Comparison of ENCODE assay signal across 8 cellular contexts in genomic region chr10:87342704-87343258, GRCh38. TPM values are rescaled to one million over a fixed set of nuclear protein-coding genes. Genes with fewer than 3 reads are reported as not detected.
DNase-seq lines count a peak whose midpoint lies in the region; ATAC-seq lines count a peak whose summit lies in the region.
"Not testable (repeated sequence)": the region's sequence is repeated elsewhere in the genome, so short reads cannot be mapped to it uniquely, and the experiment has no call there.

No MANE protein-coding gene starts in this region.

- WGBS in ectodermal cell, 2 experiments = 0% methylated on average over 44 to 52 of the region's 65 CpGs

- not testable (repeated sequence) for H3K27me3 Mint-ChIP-seq in CD4-positive, alpha-beta memory T cell; memory B cell

- H3K27me3 ChIP-seq in CD4-positive, alpha-beta memory T cell (ENCODE audit: insufficient read depth, low read length); ectodermal cell (ENCODE audit: control insufficient read depth, insufficient read depth, low read length, poor library complexity, severe bottlenecking): not testable (repeated sequence)

- CTCF ChIA-PET in CD4-positive, alpha-beta memory T cell (lab: Charles Lee; ENCODE audit: partially characterized antibody) = not testable (repeated sequence)

- POLR2A ChIA-PET in CD4-positive, alpha-beta memory T cell (lab: Charles Lee; ENCODE audit: partially characterized antibody) = not testable (repeated sequence)

- intact Hi-C loops in CD4-positive, alpha-beta memory T cell (cut with micrococcal nuclease) = not testable (repeated sequence)

- peak overlapping the region; percentile 84 to 97 (median 92) for H3K4me3 Mint-ChIP-seq in CD4-positive, alpha-beta memory T cell
- peak overlapping the region; percentile 86 for H3K4me3 Mint-ChIP-seq in memory B cell

- H3K36me3 Mint-ChIP-seq in CD4-positive, alpha-beta memory T cell; memory B cell: not testable (repeated sequence)

- H3K4me1 ChIP-seq in CD4-positive, alpha-beta memory T cell (ENCODE audit: insufficient read depth, low read length); ectodermal cell (ENCODE audit: control insufficient read depth, insufficient read depth, low read length): not testable (repeated sequence)

- not testable (repeated sequence) for H3K9me3 Mint-ChIP-seq in CD4-positive, alpha-beta memory T cell; memory B cell

- ATAC-seq in GM19463 (IDR thresholded peaks at IDR 0.05; ENCODE audit: unreplicated experiment) (peak; percentile 71), HG03558 (IDR thresholded peaks at IDR 0.05; ENCODE audit: extremely low read depth, unreplicated experiment) (peak; percentile 40), memory B cell (ENCODE audit: low read depth) (peak; percentile 75)

- peak overlapping the region; percentile 73 to 98 (median 92) for H3K27ac Mint-ChIP-seq in CD4-positive, alpha-beta memory T cell
- H3K27ac Mint-ChIP-seq in memory B cell = peak overlapping the region; percentile 73

- H3K9me3 ChIP-seq in CD4-positive, alpha-beta memory T cell (ENCODE audit: control insufficient read depth in 1 of 2, low read length in 2 of 2); ectodermal cell (ENCODE audit: control insufficient read depth, low read length): not testable (repeated sequence)

- H3K4me3 ChIP-seq in CD4-positive, alpha-beta memory T cell (ENCODE audit: low read length in 2 of 2) = peak overlapping the region in 1 of 2 donors; percentile 35
- peak overlapping the region; percentile 58 for H3K4me3 ChIP-seq in ectodermal cell (ENCODE audit: insufficient read depth, low read depth, low read length)

- H3K4me1 Mint-ChIP-seq in CD4-positive, alpha-beta memory T cell = peaks cover 14 to 20% (median 16%) of the 10 kb centered on the region in 4 donors
- H3K4me1 Mint-ChIP-seq in memory B cell = peaks cover 11% of the 10 kb centered on the region

- H3K27ac ChIP-seq in CD4-positive, alpha-beta memory T cell (ENCODE audit: low read depth, low read length) = peak overlapping the region; percentile 66
- H3K27ac ChIP-seq in ectodermal cell (ENCODE audit: insufficient read depth, low read depth, low read length, poor library complexity, severe bottlenecking) = peak overlapping the region; percentile 87

- not testable (repeated sequence) for H3K36me3 ChIP-seq in CD4-positive, alpha-beta memory T cell (ENCODE audit: insufficient read depth, low read length); ectodermal cell (ENCODE audit: control insufficient read depth, insufficient read depth, low read length)

- DNase-seq in CD4-positive, alpha-beta memory T cell = peak; percentile 78 to 88 (median 86)
- DNase-seq in NK-92 treated with Interleukin-12 subunit alpha and Interleukin-12 subunit beta, amount 100 ng/mL, for 24 hours (lab: John Stamatoyannopoulos, UW) = peak; percentile 36
- DNase-seq in activated CD8-positive, alpha-beta memory T cell treated with anti-CD3 and anti-CD28 coated beads for 1 hour (ENCODE audit: extremely low read depth in 1 of 2, low read depth in 1 of 2) = peak; percentile 57 to 73
- peak; percentile 80 to 89 for DNase-seq in memory B cell (ENCODE audit: low spot score in 2 of 2)
- DNase-seq in stimulated activated CD4-positive, alpha-beta T cell treated with anti-CD3 and anti-CD28 coated beads, TNF-alpha, amount 100 ng/mL, for 1 hour (ENCODE audit: low read depth in 3 of 3, low spot score in 1 of 3) = peak; percentile 33 to 78 (median 55)

RNA-seq across cellular contexts. Expression of gene NUTM2D, which starts 14.8 kb away (rescaled TPM):
- 1 to 10 TPM; 4.7 to 4.9 TPM for total RNA-seq in CD4-positive, alpha-beta memory T cell
- under 1 TPM in 1 of 2 donors, not detected in 1; 0.39 TPM for polyA plus RNA-seq in CD4-positive, alpha-beta memory T cell
- polyA plus RNA-seq in ectodermal cell (2013, experiment 1 of 4) = 5.6 TPM
- polyA plus RNA-seq in ectodermal cell (2013, experiment 2 of 4) = 8.1 TPM
- 4.2 TPM for polyA plus RNA-seq in ectodermal cell (2013, experiment 3 of 4)
- polyA plus RNA-seq in ectodermal cell (2013, experiment 4 of 4) = 4.5 TPM

Comparison
In these comparisons a context has a peak if more than half of its experiments do, and no peak if none do; other contexts are left out.
1. DNase-seq: peak in every context shown above with its lines; median percentile 86 in CD4-positive, alpha-beta memory T cell; 84 in memory B cell; 65 in activated CD8-positive, alpha-beta memory T cell treated with anti-CD3 and anti-CD28 coated beads for 1 hour; 55 in stimulated activated CD4-positive, alpha-beta T cell treated with anti-CD3 and anti-CD28 coated beads, TNF-alpha, amount 100 ng/mL, for 1 hour; 36 in NK-92 treated with Interleukin-12 subunit alpha and Interleukin-12 subunit beta, amount 100 ng/mL, for 24 hours.